In the genomic region with DNA sequence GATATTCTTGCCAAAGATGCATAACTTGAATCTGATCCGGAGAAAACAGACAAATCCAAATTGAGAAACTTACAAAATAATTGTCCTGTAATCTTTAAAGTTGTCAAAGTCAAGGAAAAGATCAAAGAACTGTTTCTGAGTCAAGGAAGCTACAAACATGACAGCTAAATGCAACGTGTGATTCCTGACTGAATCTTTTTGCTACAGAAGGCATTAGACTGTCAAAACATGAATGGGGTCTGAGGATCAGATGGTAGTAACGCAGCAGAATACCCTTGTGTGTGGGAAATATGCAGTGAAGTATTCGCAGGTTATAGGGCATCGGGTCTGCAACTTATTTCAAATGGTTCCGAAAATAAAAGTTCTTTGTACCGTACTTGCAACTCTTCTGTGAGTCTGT, we compare ENCODE assay signal across 23 cellular contexts.
"Had no signal": no experiment of that assay in that cellular context is flagged by ENCODE, and none has a peak within 500 bp of the region (broad histone marks: within the 10 kb centered on the region; RNA-seq: fewer than 3 reads in every experiment).

No MANE protein-coding gene starts in this region.

- H3K27ac ChIP-seq: stomach, suprapubic skin, testis, thoracic aorta, thyroid gland, tibial artery, tibial nerve, transverse colon, upper lobe of left lung, upper lobe of right lung, uterus, vagina had no signal

- H3K36me3 ChIP-seq: stomach, suprapubic skin, thoracic aorta, thyroid gland, tibial artery, tibial nerve, transverse colon, upper lobe of left lung, upper lobe of right lung, uterus, vagina had no signal

- H3K27me3 ChIP-seq: testis, thyroid gland, tibial nerve, upper lobe of left lung, uterus, vagina had no signal

- H3K4me3 ChIP-seq: stomach, suprapubic skin, testis, thoracic aorta, thyroid gland, tibial artery, tibial nerve, transverse colon, upper lobe of left lung, upper lobe of right lung, uterus, vagina had no signal

- H3K9me3 ChIP-seq: stomach, suprapubic skin, testis, thoracic aorta, thyroid gland, tibial artery, tibial nerve, transverse colon, upper lobe of left lung, upper lobe of right lung, uterus, vagina had no signal

- DNase-seq: stimulated activated CD4-positive, alpha-beta T cell treated with anti-CD3 and anti-CD28 coated beads, Interleukin-2, amount 100 ng/mL, for 48 hours; stimulated activated CD4-positive, alpha-beta T cell treated with anti-CD3 and anti-CD28 coated beads, Interleukin-4, amount 100 ng/mL, for 1 hour; stimulated activated CD4-positive, alpha-beta T cell treated with anti-CD3 and anti-CD28 coated beads, Interleukin-4, amount 100 ng/mL, for 24 hours; stimulated activated CD4-positive, alpha-beta T cell treated with anti-CD3 and anti-CD28 coated beads, Interleukin-4, amount 100 ng/mL, for 4 hours; stimulated activated CD8-positive, alpha-beta memory T cell treated with anti-CD3 and anti-CD28 coated beads, Interleukin-4, amount 100 ng/mL, for 48 hours; stimulated activated naive B cell treated with anti-CD40 and anti-IgM and Interleukin-4, amounts not matched to agents 10 μg/mL and 1 μg/mL and 100 μg/mL, for 72 hours; stimulated activated naive CD4-positive, alpha-beta T cell; stimulated activated naive CD4-positive, alpha-beta T cell treated with Interleukin-2 at 50 U/mL for 16 hours; stimulated activated naive CD8-positive, alpha-beta T cell treated with anti-CD3 and anti-CD28 coated beads, Interleukin-15, amount 100 ng/mL, for 72 hours; stimulated activated naive CD8-positive, alpha-beta T cell treated with anti-CD3 and anti-CD28 coated beads, Interleukin-15, Interleukin-2, amounts not matched to agents 100 U/mL and 50 U/mL, for 24 hours; stomach; substantia nigra; testis; thyroid gland; tibial artery; transverse colon; upper lobe of left lung; upper lobe of right lung; uterus had no signal
